Comparison of ENCODE assay signal across 8 cellular contexts in the genomic region with DNA sequence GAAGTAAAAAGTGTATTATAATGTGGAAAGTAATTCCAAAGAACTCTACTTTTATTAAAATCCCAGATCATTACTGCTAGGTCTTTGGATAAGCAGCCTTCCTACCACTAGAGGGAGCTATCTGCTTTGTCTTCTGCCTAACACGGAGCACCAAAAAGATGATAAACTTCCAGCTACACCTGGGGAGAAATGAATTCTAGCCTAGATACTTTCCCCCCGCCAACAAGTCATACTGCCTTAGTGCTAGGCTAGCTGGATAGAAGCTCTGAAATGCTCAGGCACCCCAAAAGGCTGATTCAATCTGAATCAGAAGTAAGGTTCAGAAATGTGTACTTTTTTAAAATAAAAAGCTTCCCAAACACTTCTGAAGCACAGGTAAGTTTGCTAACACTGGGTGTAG. TPM values are rescaled to one million over a fixed set of nuclear protein-coding genes. Genes with fewer than 3 reads are reported as not detected.
A peak's percentile ranks its signal among the peaks of the same experiment; 100 is the strongest.
DNase-seq lines count a peak whose midpoint lies in the region; ATAC-seq and TF ChIP-seq lines count a peak whose summit lies in the region.

No MANE protein-coding gene starts in this region.

- H3K4me3 ChIP-seq in GM12864 (ENCODE audit: low read depth, low read length), result no peak overlapping the region

- peaks cover 27% of the 10 kb centered on the region for H3K4me1 Mint-ChIP-seq in activated CD8-positive, alpha-beta T cell treated with anti-CD3 and anti-CD28 coated beads, Interleukin-2, amount 10 ng/mL, durations not matched to agents 7 days and 5 days (ENCODE audit: low read depth)
- no peaks in the 10 kb centered on the region for H3K4me1 Mint-ChIP-seq in progenitor cell of endocrine pancreas (ENCODE audit: low read depth)

- TF ChIP-seq CTCF in GM12864 (IDR thresholded peaks at IDR 0.05; ENCODE audit: low read depth, low read length, missing control alignments) (peak; percentile 76), progenitor cell of endocrine pancreas (IDR thresholded peaks at IDR 0.05; ENCODE audit: unreplicated experiment) (peak; percentile 88)

- no peaks in the 10 kb centered on the region for H3K9me3 Mint-ChIP-seq in activated CD8-positive, alpha-beta T cell treated with anti-CD3 and anti-CD28 coated beads, Interleukin-2, amount 10 ng/mL, durations not matched to agents 7 days and 5 days (ENCODE audit: insufficient read depth)
- no peaks in the 10 kb centered on the region for H3K9me3 Mint-ChIP-seq in progenitor cell of endocrine pancreas (ENCODE audit: low read depth)

- no peak overlapping the region for H3K4me3 Mint-ChIP-seq in activated CD8-positive, alpha-beta T cell treated with anti-CD3 and anti-CD28 coated beads, Interleukin-2, amount 10 ng/mL, durations not matched to agents 7 days and 5 days
- no peak overlapping the region for H3K4me3 Mint-ChIP-seq in progenitor cell of endocrine pancreas (ENCODE audit: low read depth)

- H3K27ac Mint-ChIP-seq in activated CD8-positive, alpha-beta T cell treated with anti-CD3 and anti-CD28 coated beads, Interleukin-2, amount 10 ng/mL, durations not matched to agents 7 days and 5 days, result peak overlapping the region; percentile 48
- no peak overlapping the region for H3K27ac Mint-ChIP-seq in progenitor cell of endocrine pancreas

- peak; percentile 43 to 57 for DNase-seq in AML-193 (lab: John Stamatoyannopoulos, UW)
- DNase-seq in GM12864 (ENCODE audit: low read depth), result peak; percentile 44
- DNase-seq in NCI-H2227 (lab: John Stamatoyannopoulos, UW; ENCODE audit: unreplicated experiment), result peak; percentile 59
- peak; percentile 62 for DNase-seq in activated CD8-positive, alpha-beta T cell treated with anti-CD3 and anti-CD28 coated beads, Interleukin-2, amount 10 ng/mL, durations not matched to agents 7 days and 5 days
- DNase-seq in glomerular endothelial cell (ENCODE audit: extremely low read depth, low read depth, low spot score), result peak; percentile 73
- DNase-seq in progenitor cell of endocrine pancreas (ENCODE audit: low spot score, unreplicated experiment), result no peak

- H3K36me3 Mint-ChIP-seq in activated CD8-positive, alpha-beta T cell treated with anti-CD3 and anti-CD28 coated beads, Interleukin-2, amount 10 ng/mL, durations not matched to agents 7 days and 5 days (ENCODE audit: low read depth), result peaks cover 51% of the 10 kb centered on the region
- peaks cover 4% of the 10 kb centered on the region for H3K36me3 Mint-ChIP-seq in progenitor cell of endocrine pancreas (ENCODE audit: insufficient read depth)

- H3K27me3 Mint-ChIP-seq in activated CD8-positive, alpha-beta T cell treated with anti-CD3 and anti-CD28 coated beads, Interleukin-2, amount 10 ng/mL, durations not matched to agents 7 days and 5 days (ENCODE audit: low read depth), result no peaks in the 10 kb centered on the region
- H3K27me3 Mint-ChIP-seq in progenitor cell of endocrine pancreas, result no peaks in the 10 kb centered on the region

- ATAC-seq in HG02973 (IDR thresholded peaks at IDR 0.05; ENCODE audit: unreplicated experiment) (peak; percentile 65), GM19463 (IDR thresholded peaks at IDR 0.05; ENCODE audit: unreplicated experiment) (no peak)
- ATAC-seq in activated CD8-positive, alpha-beta T cell treated with anti-CD3 and anti-CD28 coated beads, Interleukin-2, amount 10 ng/mL, durations not matched to agents 7 days and 5 days, result peak; percentile 80

- POLR2A ChIA-PET in activated CD8-positive, alpha-beta T cell treated with anti-CD3 and anti-CD28 coated beads, Interleukin-2, amount 10 ng/mL, durations not matched to agents 7 days and 5 days (lab: Charles Lee), result interaction anchor here (0.7 to 1.2 kb wide), 2 partner anchors 51 to 107 kb away, joined by 3 to 4 read pairs; no protein-coding TSS in a partner anchor

- CTCF ChIA-PET in activated CD8-positive, alpha-beta T cell treated with anti-CD3 and anti-CD28 coated beads, Interleukin-2, amount 10 ng/mL, durations not matched to agents 7 days and 5 days (lab: Charles Lee), result interaction anchor here (0.6 to 3.4 kb wide), 60 partner anchors 8 to 1259 kb away, joined by 3 to 83 read pairs (median 4); no protein-coding TSS in a partner anchor

RNA-seq across cellular contexts. Expression of a gene that starts 52.5 kb away (rescaled TPM):
- total RNA-seq in activated CD8-positive, alpha-beta T cell treated with anti-CD3 and anti-CD28 coated beads, Interleukin-2, amount 10 ng/mL, durations not matched to agents 7 days and 5 days, result 100 to 1,000 TPM; 140 to 143 TPM
- total RNA-seq in glomerular endothelial cell (41.8 and 86.6 TPM in 2 replicates), progenitor cell of endocrine pancreas (56.6 and 62.7 TPM in 2 replicates)

RNA-seq across cellular contexts. Expression of a gene that starts 57.1 kb away (rescaled TPM):
- under 1 TPM; 0.08 to 0.52 TPM for total RNA-seq in activated CD8-positive, alpha-beta T cell treated with anti-CD3 and anti-CD28 coated beads, Interleukin-2, amount 10 ng/mL, durations not matched to agents 7 days and 5 days
- 3.7 and 4.6 TPM in 2 replicates for total RNA-seq in glomerular endothelial cell
- total RNA-seq in progenitor cell of endocrine pancreas, result 0.38 and 0.67 TPM in 2 replicates
